ENCODE assay signal across 15 cellular contexts in genomic region chr17:77327181-77327565, GRCh38.
DNase-seq lines count a peak whose midpoint lies in the region; ATAC-seq and TF ChIP-seq lines count a peak whose summit lies in the region.
"Had no signal": no experiment of that assay in that cellular context is flagged by ENCODE, and none has a peak within 500 bp of the region (broad histone marks: within the 10 kb centered on the region; RNA-seq: fewer than 3 reads in every experiment).

No MANE protein-coding gene starts in this region.

- H3K9ac ChIP-seq in mucosa of stomach (ENCODE audit: low read length): peak overlapping the region; percentile 20

- no peaks in the 10 kb centered on the region for H3K27me3 Mint-ChIP-seq in natural killer cell (ENCODE audit: low read depth in 2 of 2)
- no peaks in the 10 kb centered on the region for H3K27me3 Mint-ChIP-seq in natural killer cell treated with Interleukin-12 subunit alpha and Interleukin-12 subunit beta and Interleukin-15 and Interleukin-18, amount 100 ng/mL, for 72 hours

- no peaks in the 10 kb centered on the region for H3K36me3 ChIP-seq in mucosa of stomach (ENCODE audit: control insufficient read depth, insufficient read depth, low read length)
- no peaks in the 10 kb centered on the region for H3K36me3 ChIP-seq in body of pancreas (replicated peaks in 1 of 2; ENCODE audit: insufficient read depth in 1 of 2, low read depth in 2 of 2)
- H3K36me3 ChIP-seq: upper lobe of left lung had no signal

- H3K4me1 Mint-ChIP-seq in natural killer cell: peaks cover 44 to 54% of the 10 kb centered on the region in 2 donors
- H3K4me1 Mint-ChIP-seq in natural killer cell treated with Interleukin-12 subunit alpha and Interleukin-12 subunit beta and Interleukin-15 and Interleukin-18, amount 100 ng/mL, for 72 hours (ENCODE audit: low read depth in 2 of 2): peaks cover 44 to 50% of the 10 kb centered on the region in 2 donors

- intact Hi-C loops in natural killer cell (cut with micrococcal nuclease) (loop anchor here (5.0 to 10.0 kb wide), 2 partner anchors 338 to 555 kb away; no protein-coding TSS in a partner anchor), body of pancreas (cut with DNase I) (no loop called here)

- H3K4me3 Mint-ChIP-seq in natural killer cell: no peak overlapping the region
- H3K4me3 Mint-ChIP-seq in natural killer cell treated with Interleukin-12 subunit alpha and Interleukin-12 subunit beta and Interleukin-15 and Interleukin-18, amount 100 ng/mL, for 72 hours: no peak overlapping the region
- H3K4me3 Mint-ChIP-seq: H9 had no signal

- H3K27me3 ChIP-seq in mucosa of stomach (ENCODE audit: control insufficient read depth, insufficient read depth, low read length): no peaks in the 10 kb centered on the region
- H3K27me3 ChIP-seq in body of pancreas: no peaks in the 10 kb centered on the region
- H3K27me3 ChIP-seq: SJSA1, upper lobe of left lung had no signal

- DNase-seq in natural killer cell (peak; percentile 14), coronary artery (ENCODE audit: low spot score) (peak; percentile 74), body of pancreas (no peak), NCI-H345 (lab: John Stamatoyannopoulos, UW) (no peak)
- DNase-seq in natural killer cell treated with Interleukin-12 subunit alpha and Interleukin-12 subunit beta and Interleukin-15 and Interleukin-18, amount 100 ng/mL, for 72 hours (ENCODE audit: low spot score): no peak
- DNase-seq: activated naive CD4-positive, alpha-beta T cell treated with Interleukin-2 at 50 U/mL for 16 hours; effector CD8-positive, alpha-beta T cell; NCI-H1092; stimulated activated CD4-positive, alpha-beta T cell treated with anti-CD3 and anti-CD28 coated beads, Interleukin-4, amount 100 ng/mL, for 24 hours had no signal

- H3K27ac Mint-ChIP-seq in natural killer cell: no peak overlapping the region
- peak overlapping the region in 1 of 2 donors; percentile 79 for H3K27ac Mint-ChIP-seq in natural killer cell treated with Interleukin-12 subunit alpha and Interleukin-12 subunit beta and Interleukin-15 and Interleukin-18, amount 100 ng/mL, for 72 hours

- peaks cover 0 to 2% of the 10 kb centered on the region in 2 donors for H3K9me3 Mint-ChIP-seq in natural killer cell
- H3K9me3 Mint-ChIP-seq in natural killer cell treated with Interleukin-12 subunit alpha and Interleukin-12 subunit beta and Interleukin-15 and Interleukin-18, amount 100 ng/mL, for 72 hours: no peaks in the 10 kb centered on the region

- no peaks in the 10 kb centered on the region for H3K36me3 Mint-ChIP-seq in natural killer cell
- no peaks in the 10 kb centered on the region for H3K36me3 Mint-ChIP-seq in natural killer cell treated with Interleukin-12 subunit alpha and Interleukin-12 subunit beta and Interleukin-15 and Interleukin-18, amount 100 ng/mL, for 72 hours

- ATAC-seq in natural killer cell: no peak
- no peak for ATAC-seq in natural killer cell treated with Interleukin-12 subunit alpha and Interleukin-12 subunit beta and Interleukin-15 and Interleukin-18, amount 100 ng/mL, for 72 hours
- no peak for ATAC-seq in body of pancreas
- ATAC-seq in GM19023 (IDR thresholded peaks at IDR 0.05; ENCODE audit: unreplicated experiment): no peak
- ATAC-seq in GM21390 (IDR thresholded peaks at IDR 0.05; ENCODE audit: unreplicated experiment): no peak

- H3K4me3 ChIP-seq in coronary artery (no peak overlapping the region), mucosa of stomach (ENCODE audit: low read length) (no peak overlapping the region), body of pancreas (no peak overlapping the region)
- H3K4me3 ChIP-seq: SJSA1, upper lobe of left lung had no signal

- H3K4me1 ChIP-seq in mucosa of stomach (ENCODE audit: control insufficient read depth, insufficient read depth, low read length) (peaks cover 84% of the 10 kb centered on the region), body of pancreas (peaks cover 43% of the 10 kb centered on the region)

- 90 to 94% methylated on average over 9 to 11 of the region's 11 CpGs for WGBS in body of pancreas, 2 donors

- no peak for TF ChIP-seq CTCF in natural killer cell (IDR thresholded peaks at IDR 0.05)
- TF ChIP-seq CTCF in coronary artery (IDR thresholded peaks at IDR 0.05): no peak
- TF ChIP-seq CTCF in body of pancreas (IDR thresholded peaks at IDR 0.05): no peak

- H3K27ac ChIP-seq in coronary artery: no peak overlapping the region
- no peak overlapping the region for H3K27ac ChIP-seq in body of pancreas
- H3K27ac ChIP-seq: SJSA1, upper lobe of left lung had no signal

- H3K9me3 ChIP-seq in mucosa of stomach (ENCODE audit: control insufficient read depth, low read length): no peaks in the 10 kb centered on the region
- no peaks in the 10 kb centered on the region for H3K9me3 ChIP-seq in body of pancreas
- H3K9me3 ChIP-seq: SJSA1, upper lobe of left lung had no signal

- TF ChIP-seq POLR2A in body of pancreas (IDR thresholded peaks at IDR 0.05): no peak

Comparison
In these comparisons a context has a peak if more than half of its experiments do, and no peak if none do; other contexts are left out.
1. DNase-seq: peak in natural killer cell (single experiment) and coronary artery (single experiment); none in natural killer cell treated with Interleukin-12 subunit alpha and Interleukin-12 subunit beta and Interleukin-15 and Interleukin-18, amount 100 ng/mL, for 72 hours (single experiment), body of pancreas (0 of 4) and NCI-H345 (single experiment).